ENCODE assay signal across 8 cellular contexts in the genomic region with DNA sequence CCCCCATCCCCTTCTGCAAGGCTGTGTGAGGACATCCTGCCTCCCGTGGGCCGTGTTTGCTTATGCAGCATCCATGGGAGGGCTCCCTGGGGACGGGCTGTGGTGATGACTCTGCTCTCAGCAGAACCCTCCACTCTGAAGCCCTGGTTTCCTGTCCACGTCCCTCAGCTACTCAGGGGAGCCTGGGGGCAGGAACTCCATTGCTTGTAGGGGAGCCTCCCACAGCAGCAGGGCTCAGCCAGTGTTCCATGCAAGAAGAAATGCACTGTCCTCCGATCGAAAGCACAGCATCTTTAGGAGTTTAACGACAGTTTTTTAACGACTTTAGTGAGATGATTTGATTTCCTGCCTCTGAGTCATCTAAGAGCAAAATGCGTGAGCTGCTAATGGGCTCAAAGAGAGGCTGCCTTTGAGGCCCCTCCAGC. TPM values are rescaled to one million over a fixed set of nuclear protein-coding genes. Genes with fewer than 3 reads are reported as not detected.
A peak's percentile ranks its signal among the peaks of the same experiment; 100 is the strongest.
DNase-seq lines count a peak whose midpoint lies in the region; ATAC-seq and TF ChIP-seq lines count a peak whose summit lies in the region.

No MANE protein-coding gene starts in this region.

- ATAC-seq in GM18502 (IDR thresholded peaks at IDR 0.05; ENCODE audit: poor library complexity, unreplicated experiment) (peak; percentile 75), GM18867 (IDR thresholded peaks at IDR 0.05; ENCODE audit: unreplicated experiment) (no peak), HG02840 (IDR thresholded peaks at IDR 0.05; ENCODE audit: low FRiP score, unreplicated experiment) (no peak)

- H3K4me3 ChIP-seq in AG04449 (ENCODE audit: low read depth, low read length), result no peak overlapping the region; the same call in 1 of the 2 replicates
- H3K4me3 ChIP-seq in cardiac fibroblast (replicated peaks in 1 of 2; ENCODE audit: low read depth in 2 of 2, low read length in 2 of 2), result no peak overlapping the region

- POLR2A ChIA-PET in AG04449 (lab: Yijun Ruan, JAX), result interaction anchor here (0.8 kb wide), 1 partner anchor 11 kb away, joined by 4 read pairs; no protein-coding TSS in a partner anchor

- peak; percentile 63 for DNase-seq in AG04449 (ENCODE audit: low read depth, low spot score)
- DNase-seq in HT1080 (ENCODE audit: low read depth), result peak; percentile 75
- DNase-seq in cardiac fibroblast (ENCODE audit: low read depth in 2 of 2), result peak; percentile 57 to 89
- DNase-seq in GM19240 (ENCODE audit: insufficient read length, low spot score), result no peak
- no peak for DNase-seq in NCI-H446 treated with DMSO at 0.1 percent for 48 hours (lab: John Stamatoyannopoulos, UW)

- TF ChIP-seq CTCF in AG04449 (IDR thresholded peaks at IDR 0.05; ENCODE audit: insufficient read depth, low read length, missing control alignments) (peak; percentile 7), cardiac fibroblast (IDR thresholded peaks at IDR 0.05; ENCODE audit: low read depth, low read length) (no peak)

- CTCF ChIA-PET in AG04449 (lab: Yijun Ruan, JAX), result interaction anchor here (1.3 kb wide), 1 partner anchor 21 kb away, joined by 3 read pairs; no protein-coding TSS in a partner anchor

RNA-seq across cellular contexts. Expression of a gene that starts 8.3 kb away (rescaled TPM):
- 31.6 and 34.1 TPM in 2 replicates for total RNA-seq in HT1080 (2014; rRNA removed; shearing (Covaris generic))
- polyA plus RNA-seq in HT1080 (2015; cell fraction: cytosol; rRNA removed), result 18.8 and 21.1 TPM in 2 replicates
- 24.7 and 26.5 TPM in 2 replicates for polyA plus RNA-seq in HT1080 (2015; cell fraction: nucleus; rRNA removed)

RNA-seq across cellular contexts. Expression of a gene that starts 45.1 kb away (rescaled TPM):
- total RNA-seq in HT1080 (2014; rRNA removed; shearing (Covaris generic)), result 3.5 and 4.9 TPM in 2 replicates
- 6.3 and 6.4 TPM in 2 replicates for polyA plus RNA-seq in HT1080 (2015; cell fraction: cytosol; rRNA removed)
- polyA plus RNA-seq in HT1080 (2015; cell fraction: nucleus; rRNA removed), result 22.6 and 23.1 TPM in 2 replicates

Comparison
In these comparisons a context has a peak if more than half of its experiments do, and no peak if none do; other contexts are left out.
1. DNase-seq: peak in AG04449 (single experiment), HT1080 (single experiment) and cardiac fibroblast (2 of 2); none in GM19240 (single experiment) and NCI-H446 treated with DMSO at 0.1 percent for 48 hours (single experiment).